8 cellular contexts compared by ENCODE assay signal in the genomic region with DNA sequence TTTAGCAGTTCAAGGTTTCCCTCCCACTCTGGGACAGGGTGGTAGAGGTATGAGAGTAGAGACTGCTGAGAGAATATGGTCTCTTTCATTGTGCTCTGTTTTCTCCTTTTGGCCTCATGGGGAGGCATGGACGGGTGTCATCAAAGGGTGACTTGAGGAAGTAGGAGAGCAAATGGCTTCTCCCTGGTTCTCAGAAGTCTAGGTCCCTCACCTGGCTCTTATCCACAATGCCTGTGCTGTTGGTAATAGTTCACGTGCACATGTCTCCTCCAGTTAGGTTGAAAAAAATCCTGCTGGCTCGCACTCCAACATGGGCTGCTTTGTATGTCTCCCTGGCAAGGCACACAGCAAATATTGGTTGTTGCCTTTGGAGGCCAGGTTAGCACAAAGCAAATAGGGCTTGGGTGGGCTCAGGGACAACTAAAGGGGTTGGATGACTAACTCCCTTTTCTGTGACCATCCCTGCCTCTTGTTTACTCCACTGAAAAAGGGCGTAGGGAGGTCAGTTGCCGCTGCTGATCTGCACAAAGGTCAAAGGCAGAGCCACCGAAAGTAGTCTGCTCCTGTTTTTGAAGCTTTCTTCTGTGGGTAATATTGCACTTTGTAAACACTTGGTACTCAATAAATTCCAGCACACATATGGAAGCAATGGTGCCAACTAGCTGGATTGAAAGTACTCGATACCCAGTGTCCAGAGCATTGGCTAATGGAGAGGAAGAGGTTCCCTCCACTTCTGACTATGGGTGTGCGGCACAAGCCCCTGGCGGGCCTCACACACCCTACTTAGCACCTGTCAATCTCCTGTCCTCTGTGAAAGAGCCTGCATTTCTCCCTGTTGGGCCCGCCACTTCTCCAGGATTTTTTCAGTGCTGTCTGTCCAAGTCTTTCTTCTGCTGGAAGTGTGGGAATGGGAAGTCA.
DNase-seq lines count a peak whose midpoint lies in the region; ATAC-seq and TF ChIP-seq lines count a peak whose summit lies in the region.

No MANE protein-coding gene starts in this region.

- peaks cover 52% of the 10 kb centered on the region for H3K4me1 ChIP-seq in PC-3 (ENCODE audit: insufficient read depth, low read length)
- peaks cover 23% of the 10 kb centered on the region for H3K4me1 ChIP-seq in foreskin keratinocyte
- peaks cover 29 to 51% (median 43%) of the 10 kb centered on the region in 5 donors for H3K4me1 ChIP-seq in subcutaneous abdominal adipose tissue (ENCODE audit: control insufficient read depth in 5 of 5, insufficient read depth in 5 of 5, low read length in 5 of 5)

- H3K27me3 ChIP-seq in PC-3 (ENCODE audit: low read length) (no peaks in the 10 kb centered on the region), foreskin keratinocyte (no peaks in the 10 kb centered on the region), subcutaneous abdominal adipose tissue (ENCODE audit: control insufficient read depth in 5 of 5, insufficient read depth in 4 of 5, low read length in 5 of 5) (no peaks in the 10 kb centered on the region)

- ATAC-seq in PC-3 (no peak), foreskin keratinocyte (no peak), HG03039 (IDR thresholded peaks at IDR 0.05; ENCODE audit: unreplicated experiment) (no peak)

- H3K27ac ChIP-seq in PC-3 (ENCODE audit: low read length): peak overlapping the region; percentile 96
- H3K27ac ChIP-seq in foreskin keratinocyte: peak overlapping the region; percentile 86
- peak overlapping the region; percentile 86 for H3K27ac ChIP-seq in subcutaneous abdominal adipose tissue (ENCODE audit: low read depth, low read length)

- H3K4me3 ChIP-seq in PC-3 (ENCODE audit: low read length) (peak overlapping the region; percentile 17; the same call in 1 of the 2 replicates), subcutaneous abdominal adipose tissue (ENCODE audit: low read depth in 1 of 5, low read length in 5 of 5) (peak overlapping the region in 1 of 5 donors; percentile 22)

- no peaks in the 10 kb centered on the region for H3K36me3 ChIP-seq in PC-3 (ENCODE audit: low read depth, low read length)
- no peaks in the 10 kb centered on the region for H3K36me3 ChIP-seq in subcutaneous abdominal adipose tissue (ENCODE audit: control insufficient read depth in 5 of 5, insufficient read depth in 5 of 5, low read length in 5 of 5)

- POLR2A ChIA-PET in PC-3 (lab: Charles Lee; ENCODE audit: unreplicated experiment): interaction anchor here (1.5 kb wide), 1 partner anchor 26 kb away, joined by 10 read pairs; no protein-coding TSS in a partner anchor

- intact Hi-C loops in activated CD4-positive, alpha-beta T cell treated with anti-CD3 and anti-CD28 coated beads, Interleukin-2, amount 10 ng/mL, durations not matched to agents 24 days and 14 days (cut with micrococcal nuclease): loop anchor here (1.0 to 10.0 kb wide), 4 partner anchors 75 to 228 kb away; no protein-coding TSS in a partner anchor
- intact Hi-C loops in PC-3 (cut with micrococcal nuclease): loop anchor here (1.0 to 5.0 kb wide), 5 partner anchors 25 to 454 kb away; partner anchors contain the start of genes SIX1 and SIX4

- H4K20me1 ChIP-seq in PC-3 (ENCODE audit: low read length): no peaks in the 10 kb centered on the region

- peak overlapping the region; percentile 24 for H3K4me3 Mint-ChIP-seq in activated CD4-positive, alpha-beta T cell treated with anti-CD3 and anti-CD28 coated beads, Interleukin-2, amount 10 ng/mL, durations not matched to agents 24 days and 14 days

- CTCF ChIA-PET in PC-3 (lab: Charles Lee): interaction anchor here (0.7 to 1.2 kb wide), 2 partner anchors 25 to 478 kb away, joined by 3 read pairs; no protein-coding TSS in a partner anchor

- H3K9ac ChIP-seq in PC-3 (ENCODE audit: low read length) (peak overlapping the region; percentile 83), subcutaneous abdominal adipose tissue (ENCODE audit: low read length in 5 of 5) (peak overlapping the region in 1 of 5 donors; percentile 36)

- no peak for DNase-seq in activated CD4-positive, alpha-beta T cell treated with anti-CD3 and anti-CD28 coated beads, Interleukin-2, amount 10 ng/mL, durations not matched to agents 24 days and 14 days
- DNase-seq in activated CD4-positive, alpha-beta T cell treated with anti-CD3 and anti-CD28 coated beads, Interleukin-2, amount 50 U/mL, for 4 hours: no peak
- DNase-seq in PC-3 (peak; percentile 31), foreskin keratinocyte (no peak), pons (ENCODE audit: low spot score) (no peak), hypothalamus (lab: John Stamatoyannopoulos, UW) (no peak)

- BruUV-seq in PC-3 (replicated peaks; lab: Mats Ljungman, UMichigan): no TSS peak

- peaks cover 4% of the 10 kb centered on the region for H3K9me3 Mint-ChIP-seq in activated CD4-positive, alpha-beta T cell treated with anti-CD3 and anti-CD28 coated beads, Interleukin-2, amount 10 ng/mL, durations not matched to agents 24 days and 14 days

- H3K79me2 ChIP-seq in PC-3 (ENCODE audit: low read length): no peaks in the 10 kb centered on the region

- H3K9me3 ChIP-seq in PC-3 (ENCODE audit: low read length): 0 out of 2 replicates have a peak, but pooled peaks cover 7% of the 10 kb centered on the region
- H3K9me3 ChIP-seq in subcutaneous abdominal adipose tissue (ENCODE audit: control insufficient read depth in 5 of 5, low read length in 5 of 5): no peaks in the 10 kb centered on the region

- peaks cover 3% of the 10 kb centered on the region for H3K36me3 Mint-ChIP-seq in activated CD4-positive, alpha-beta T cell treated with anti-CD3 and anti-CD28 coated beads, Interleukin-2, amount 10 ng/mL, durations not matched to agents 24 days and 14 days (ENCODE audit: low read depth)

- H2AFZ ChIP-seq in PC-3 (ENCODE audit: low read length): peak overlapping the region; percentile 40

- H3K27me3 Mint-ChIP-seq in activated CD4-positive, alpha-beta T cell treated with anti-CD3 and anti-CD28 coated beads, Interleukin-2, amount 10 ng/mL, durations not matched to agents 24 days and 14 days: no peaks in the 10 kb centered on the region

- peaks cover 24% of the 10 kb centered on the region for H3K4me1 Mint-ChIP-seq in activated CD4-positive, alpha-beta T cell treated with anti-CD3 and anti-CD28 coated beads, Interleukin-2, amount 10 ng/mL, durations not matched to agents 24 days and 14 days

- H3F3A ChIP-seq in PC-3 (ENCODE audit: low read length, unreplicated experiment): peaks cover 14% of the 10 kb centered on the region

- peak overlapping the region; percentile 90 for H3K27ac Mint-ChIP-seq in activated CD4-positive, alpha-beta T cell treated with anti-CD3 and anti-CD28 coated beads, Interleukin-2, amount 10 ng/mL, durations not matched to agents 24 days and 14 days

- TF ChIP-seq CTCF in PC-3 (conservative IDR thresholded peaks at IDR 0.05; ENCODE audit: low read depth, low read length) (no peak), foreskin keratinocyte (conservative IDR thresholded peaks at IDR 0.05) (no peak)

- H3K4me2 ChIP-seq in PC-3 (ENCODE audit: low read length): peak overlapping the region; percentile 66

- no peaks in the 10 kb centered on the region for H3K9me2 ChIP-seq in PC-3 (replicated peaks; ENCODE audit: low read length)
